17 cellular contexts compared by ENCODE assay signal in genomic region chr3:39130026-39130425, GRCh38.
"Had no signal": no experiment of that assay in that cellular context is flagged by ENCODE, and none has a peak within 500 bp of the region (broad histone marks: within the 10 kb centered on the region; RNA-seq: fewer than 3 reads in every experiment).

No MANE protein-coding gene starts in this region.

- DNase-seq: activated CD4-positive, alpha-beta T cell treated with anti-CD3 and anti-CD28 coated beads, Interleukin-2, amount 50 U/mL, for 4 hours; activated gamma-delta T cell treated with Interleukin-2 at 50 U/mL for 16 hours; activated naive CD8-positive, alpha-beta T cell treated with anti-CD3 and anti-CD28 coated beads, Interleukin-2, amount 50 U/mL, for 24 hours; caudate nucleus; esophagus squamous epithelium; head of caudate nucleus; mesendoderm; naive B cell; stimulated activated CD4-positive, alpha-beta T cell treated with anti-CD3 and anti-CD28 coated beads, Interleukin-4, amount 100 ng/mL, for 24 hours; stimulated activated naive CD8-positive, alpha-beta T cell treated with anti-CD3 and anti-CD28 coated beads, Interleukin-15, Interleukin-2, amounts not matched to agents 100 U/mL and 50 U/mL, for 24 hours; substantia nigra; thyroid gland; WERI-Rb-1 had no signal

- H3K36me3 ChIP-seq: thyroid gland, WERI-Rb-1 had no signal

- H3K27ac Mint-ChIP-seq: activated naive CD8-positive, alpha-beta T cell treated with anti-CD3 and anti-CD28 coated beads, Interleukin-2, amount 50 U/mL, for 24 hours; activated T-helper 1 cell treated with anti-CD3 and anti-CD28 coated beads, Interleukin-12 subunit alpha, Interleukin-12 subunit beta, Interleukin-2, Interleukin-4 antibody, amounts not matched to agents 30 ng/mL and 10 ng/mL and 1 ng/mL, durations not matched to agents 14 hours and 24 hours and 36 hours had no signal

- H3K27ac ChIP-seq: esophagus squamous epithelium, gastroesophageal sphincter, thyroid gland had no signal

- H3K27me3 Mint-ChIP-seq: activated naive CD8-positive, alpha-beta T cell treated with anti-CD3 and anti-CD28 coated beads, Interleukin-2, amount 50 U/mL, for 24 hours; naive B cell had no signal

- H3K4me3 Mint-ChIP-seq: activated naive CD8-positive, alpha-beta T cell treated with anti-CD3 and anti-CD28 coated beads, Interleukin-2, amount 50 U/mL, for 24 hours; activated T-helper 1 cell treated with anti-CD3 and anti-CD28 coated beads, Interleukin-12 subunit alpha, Interleukin-12 subunit beta, Interleukin-2, Interleukin-4 antibody, amounts not matched to agents 30 ng/mL and 10 ng/mL and 1 ng/mL, durations not matched to agents 14 hours and 24 hours and 36 hours; naive B cell; neural crest cell had no signal

- H3K4me3 ChIP-seq: esophagus squamous epithelium, gastroesophageal sphincter, thyroid gland had no signal

- H3K9me3 Mint-ChIP-seq: activated naive CD8-positive, alpha-beta T cell treated with anti-CD3 and anti-CD28 coated beads, Interleukin-2, amount 50 U/mL, for 24 hours; activated T-helper 1 cell treated with anti-CD3 and anti-CD28 coated beads, Interleukin-12 subunit alpha, Interleukin-12 subunit beta, Interleukin-2, Interleukin-4 antibody, amounts not matched to agents 30 ng/mL and 10 ng/mL and 1 ng/mL, durations not matched to agents 14 hours and 24 hours and 36 hours; naive B cell; neural crest cell had no signal

- H3K27me3 ChIP-seq: esophagus squamous epithelium, gastroesophageal sphincter, thyroid gland had no signal

- ATAC-seq: activated naive CD8-positive, alpha-beta T cell treated with anti-CD3 and anti-CD28 coated beads, Interleukin-2, amount 50 U/mL, for 24 hours; gastroesophageal sphincter; SK-N-SH treated with all-trans-retinoic acid at 6 μM for 48 hours; stimulated activated naive CD8-positive, alpha-beta T cell treated with anti-CD3 and anti-CD28 coated beads, Interleukin-15, Interleukin-2, amounts not matched to agents 100 U/mL and 50 U/mL, for 24 hours had no signal

- H3K9me3 ChIP-seq: esophagus squamous epithelium, gastroesophageal sphincter, thyroid gland had no signal
